8 cellular contexts compared by ENCODE assay signal in the genomic region with DNA sequence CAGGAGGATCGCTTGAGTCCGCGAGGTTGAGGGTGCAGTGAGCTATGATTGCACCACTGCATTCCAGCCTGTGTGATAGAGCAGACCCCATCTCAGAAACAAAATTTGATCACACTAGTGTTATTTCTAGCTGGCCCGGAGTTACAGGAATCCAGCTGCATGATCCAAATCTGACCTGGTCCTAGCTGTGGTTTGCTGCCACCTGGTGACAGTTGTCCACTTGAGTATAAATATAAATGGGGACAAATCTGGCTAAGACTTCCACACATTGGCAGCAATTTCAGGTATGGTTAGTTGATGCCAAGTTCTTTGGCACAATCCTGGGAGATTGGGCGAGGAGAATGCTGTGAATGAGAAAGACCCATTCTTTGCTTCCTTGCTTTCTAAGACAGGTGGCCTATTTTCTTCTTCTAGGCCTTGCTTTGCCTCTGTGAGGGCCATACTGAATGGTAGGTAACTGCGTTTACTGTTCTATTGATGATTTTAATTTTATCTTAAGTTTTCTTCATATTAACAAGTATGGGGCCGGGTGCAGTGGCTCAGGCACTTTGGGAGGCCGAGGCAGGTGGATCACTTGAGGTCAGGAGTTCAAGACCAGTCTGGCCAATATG. TPM values are rescaled to one million over a fixed set of nuclear protein-coding genes. Genes with fewer than 3 reads are reported as not detected.
DNase-seq lines count a peak whose midpoint lies in the region; ATAC-seq, FAIRE-seq and TF ChIP-seq lines count a peak whose summit lies in the region.

No MANE protein-coding gene starts in this region.

- H3K27ac ChIP-seq in Peyer's patch (no peak overlapping the region), pancreas (peak overlapping the region in 2 of 4 donors; percentile 69 to 72)

- intact Hi-C loops in head of caudate nucleus (cut with DNase I) (no loop called here), pancreas (cut with DNase I) (loop anchor here in 1 of 3 donors (5.0 kb wide), 1 partner anchor 35 kb away; the partner anchor contains the start of gene UBE2R2)

- H3K9me3 ChIP-seq in Peyer's patch = no peaks in the 10 kb centered on the region
- H3K9me3 ChIP-seq in pancreas = no peaks in the 10 kb centered on the region

- CTCF ChIA-PET in AG04449 (lab: Yijun Ruan, JAX) = interaction anchor here (0.9 to 4.6 kb wide), 6 partner anchors 9 to 114 kb away, joined by 3 to 36 read pairs (median 3); no protein-coding TSS in a partner anchor

- H3K36me3 ChIP-seq in Peyer's patch = no peaks in the 10 kb centered on the region
- H3K36me3 ChIP-seq in pancreas = no peaks in the 10 kb centered on the region

- TF ChIP-seq POLR2A in Peyer's patch (IDR thresholded peaks at IDR 0.05) = no peak

- no peaks in the 10 kb centered on the region for H3K27me3 ChIP-seq in Peyer's patch
- no peaks in the 10 kb centered on the region for H3K27me3 ChIP-seq in pancreas

- DNase-seq in AG04449 (ENCODE audit: low read depth, low spot score) = no peak
- peak; percentile 70 to 89 (median 71) for DNase-seq in Peyer's patch
- peak in 1 of 2 donors; percentile 7 for DNase-seq in activated naive CD4-positive, alpha-beta T cell treated with anti-CD3 and anti-CD28 coated beads, Interleukin-2, amount 50 U/mL, for 72 hours (ENCODE audit: low spot score in 2 of 2)
- peak in 41 of 42 donors; percentile 47 to 92 (median 75) for DNase-seq in head of caudate nucleus
- DNase-seq in pancreas = peak in 5 of 6 donors; percentile 71 to 87 (median 81)

- H3K36me3 Mint-ChIP-seq in activated naive CD4-positive, alpha-beta T cell treated with anti-CD3 and anti-CD28 coated beads, Interleukin-2, amount 50 U/mL, for 72 hours = no peaks in the 10 kb centered on the region

- H3K4me1 ChIP-seq in Peyer's patch (peaks cover 0 to 39% (median 1%) of the 10 kb centered on the region in 4 donors), pancreas (peaks cover 26 to 71% (median 69%) of the 10 kb centered on the region in 3 donors)

- H3K9me3 Mint-ChIP-seq in activated naive CD4-positive, alpha-beta T cell treated with anti-CD3 and anti-CD28 coated beads, Interleukin-2, amount 50 U/mL, for 72 hours = no peaks in the 10 kb centered on the region

- POLR2A ChIA-PET in AG04449 (lab: Yijun Ruan, JAX) = interaction anchor here (0.6 kb wide), 1 partner anchor 34 kb away, joined by 3 read pairs; no protein-coding TSS in a partner anchor

- 25 to 41% methylated on average over 8 of the region's 8 CpGs for WGBS in pancreas, 2 donors

- no peak for FAIRE-seq in pancreas (lab: Jason Lieb, UNC)

- peak; percentile 28 to 37 for ATAC-seq in activated naive CD4-positive, alpha-beta T cell treated with anti-CD3 and anti-CD28 coated beads, Interleukin-2, amount 50 U/mL, for 72 hours
- peak; percentile 73 to 87 (median 84) for ATAC-seq in pancreas
- ATAC-seq in HG02763 (IDR thresholded peaks at IDR 0.05; ENCODE audit: unreplicated experiment) = no peak
- no peak for ATAC-seq in GM18873 (IDR thresholded peaks at IDR 0.05; ENCODE audit: low FRiP score, unreplicated experiment)

- H3K4me3 ChIP-seq in AG04449 (ENCODE audit: low read depth, low read length) (no peak overlapping the region), GM12875 (ENCODE audit: low read depth, low read length) (no peak overlapping the region), Peyer's patch (no peak overlapping the region), pancreas (no peak overlapping the region)

- TF ChIP-seq CTCF in AG04449 (IDR thresholded peaks at IDR 0.05; ENCODE audit: insufficient read depth, low read length, missing control alignments) (peak; percentile 22), GM12875 (IDR thresholded peaks at IDR 0.05; ENCODE audit: borderline replicate concordance, insufficient read depth, low read depth, low read length) (peak; percentile 46; the same call in 1 of the 2 replicates), Peyer's patch (IDR thresholded peaks at IDR 0.05) (peak in 5 of 6 experiments; percentile 36 to 82 (median 80)), pancreas (IDR thresholded peaks at IDR 0.05) (peak; percentile 26 to 57 (median 42))

- peak overlapping the region in 1 of 2 donors; percentile 20 for H3K27ac Mint-ChIP-seq in activated naive CD4-positive, alpha-beta T cell treated with anti-CD3 and anti-CD28 coated beads, Interleukin-2, amount 50 U/mL, for 72 hours

RNA-seq across cellular contexts. Expression of gene UBE2R2, which starts 35.4 kb away (rescaled TPM):
- total RNA-seq in Peyer's patch (10 to 100 TPM; 29.7 to 39.9 (median 34.8) TPM), pancreas (10 to 100 TPM; 33.1 to 44.8 (median 36.2) TPM)
- 10 to 100 TPM; 44.4 to 50.1 TPM for total RNA-seq in activated naive CD4-positive, alpha-beta T cell treated with anti-CD3 and anti-CD28 coated beads, Interleukin-2, amount 50 U/mL, for 72 hours
- polyA plus RNA-seq in pancreas = 10 to 100 TPM; 13.3 to 16.6 TPM

RNA-seq across cellular contexts. Expression of gene PRSS3, which starts 57.0 kb away (rescaled TPM):
- total RNA-seq in Peyer's patch = 100 to 1,000 TPM in 3 of 4 donors, 10 to 100 TPM in 1; 20.6 to 281 (median 209) TPM
- total RNA-seq in activated naive CD4-positive, alpha-beta T cell treated with anti-CD3 and anti-CD28 coated beads, Interleukin-2, amount 50 U/mL, for 72 hours = not detected
- 1,000 to 10,000 TPM in 3 of 6 donors, 100 to 1,000 TPM in 3; 341 to 5,218 (median 1,762) TPM for total RNA-seq in pancreas
- 1,000 to 10,000 TPM in 1 of 2 donors, 100 to 1,000 TPM in 1; 986 to 1,801 TPM for polyA plus RNA-seq in pancreas

Comparison
In these comparisons a context has a peak if more than half of its experiments do, and no peak if none do; other contexts are left out.
1. CTCF ChIP-seq: peak in every context shown above with its lines; median percentile 80 in Peyer's patch; 46 in GM12875; 42 in pancreas; 22 in AG04449.
2. ATAC-seq: peak in activated naive CD4-positive, alpha-beta T cell treated with anti-CD3 and anti-CD28 coated beads, Interleukin-2, amount 50 U/mL, for 72 hours (2 of 2) and pancreas (4 of 4); none in HG02763 (single experiment) and GM18873 (single experiment).
3. RNA of gene PRSS3, which starts 57.0 kb away (total RNA-seq): 341 to 5,218 TPM in pancreas and 20.6 to 281 TPM in Peyer's patch; not detected in activated naive CD4-positive, alpha-beta T cell treated with anti-CD3 and anti-CD28 coated beads, Interleukin-2, amount 50 U/mL, for 72 hours; every median in the first group is over 10 times any median in the second.